Comparison of ENCODE assay signal across 9 cellular contexts in the genomic region with DNA sequence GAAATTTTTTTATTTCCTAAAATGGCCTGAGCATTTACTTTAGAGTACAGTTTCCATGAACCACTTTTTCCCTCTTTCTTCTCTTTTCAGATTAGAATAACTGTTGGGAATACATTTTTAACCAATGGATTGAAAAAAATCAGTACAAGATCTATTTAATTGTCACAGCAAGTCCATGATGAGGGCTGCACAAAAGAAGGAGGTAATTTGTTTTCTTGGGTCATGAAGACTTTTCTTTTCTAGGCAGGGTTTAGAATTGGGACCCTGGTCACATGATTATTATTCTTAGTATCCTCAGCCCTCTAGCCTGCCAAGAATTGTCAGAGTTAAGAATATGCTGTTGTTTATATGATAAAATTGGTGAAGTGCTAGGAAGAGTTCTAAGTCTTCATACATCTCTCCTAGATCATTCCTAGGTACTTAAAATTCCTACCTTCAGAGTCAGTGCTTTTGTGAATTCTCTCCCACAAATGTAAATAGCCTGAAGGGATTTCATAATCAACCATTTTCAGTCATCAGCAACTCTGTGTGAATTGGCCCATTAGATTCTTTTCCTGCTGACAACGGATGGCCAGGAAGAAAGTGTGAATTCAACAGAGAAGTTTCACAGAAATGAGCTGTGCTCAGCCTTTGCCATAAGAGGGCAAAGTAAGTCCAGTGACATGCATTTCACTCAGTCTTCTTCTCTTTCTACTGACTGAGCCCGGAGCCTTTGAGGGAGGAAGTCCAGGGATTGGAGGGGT. TPM values are rescaled to one million over a fixed set of nuclear protein-coding genes. Genes with fewer than 3 reads are reported as not detected.
DNase-seq lines count a peak whose midpoint lies in the region; TF ChIP-seq lines count a peak whose summit lies in the region.
"Had no signal": no experiment of that assay in that cellular context is flagged by ENCODE, and none has a peak within 500 bp of the region (broad histone marks: within the 10 kb centered on the region; RNA-seq: fewer than 3 reads in every experiment).

No MANE protein-coding gene starts in this region.

- no peaks in the 10 kb centered on the region for H3K36me3 ChIP-seq in H7 (replicated peaks; ENCODE audit: control insufficient read depth, insufficient read depth, low read length)

- CTCF ChIA-PET in activated naive CD4-positive, alpha-beta T cell treated with anti-CD3 and anti-CD28 coated beads for 36 hours (lab: Charles Lee): no interaction called here

- no peak overlapping the region for H3K4me3 ChIP-seq in H7 (ENCODE audit: insufficient read depth, low read depth, low read length)

- H3K4me3 Mint-ChIP-seq in activated naive CD4-positive, alpha-beta T cell treated with anti-CD3 and anti-CD28 coated beads for 36 hours: no peak overlapping the region
- H3K4me3 Mint-ChIP-seq in glutamatergic neuron (ENCODE audit: unreplicated experiment): no peak overlapping the region
- H3K4me3 Mint-ChIP-seq: T-helper 1 cell treated with Interleukin-12 subunit alpha and Interleukin-12 subunit beta and Interleukin-4 antibody, amounts not matched to agents 30 μg/mL and 1 μg/mL, for 36 hours had no signal

- no peak overlapping the region for H3K27ac Mint-ChIP-seq in activated naive CD4-positive, alpha-beta T cell treated with anti-CD3 and anti-CD28 coated beads for 36 hours
- H3K27ac Mint-ChIP-seq in glutamatergic neuron (ENCODE audit: unreplicated experiment): no peak overlapping the region
- H3K27ac Mint-ChIP-seq: T-helper 1 cell treated with Interleukin-12 subunit alpha and Interleukin-12 subunit beta and Interleukin-4 antibody, amounts not matched to agents 30 μg/mL and 1 μg/mL, for 36 hours had no signal

- no peak for TF ChIP-seq CTCF in glutamatergic neuron (IDR thresholded peaks at IDR 0.05; ENCODE audit: partially characterized antibody, unreplicated experiment)

- DNase-seq in AG20443 (ENCODE audit: low spot score) (peak; percentile 54), H7 (peak; percentile 2), SK-MEL-5 (ENCODE audit: low read depth, low spot score) (peak; percentile 73), foreskin melanocyte (peak; percentile 16), glutamatergic neuron (no peak), CD1c-positive myeloid dendritic cell (ENCODE audit: extremely low spot score) (no peak)
- no peak for DNase-seq in activated naive CD4-positive, alpha-beta T cell treated with anti-CD3 and anti-CD28 coated beads for 36 hours
- no peak for DNase-seq in activated CD8-positive, alpha-beta memory T cell treated with anti-CD3 and anti-CD28 coated beads for 24 hours

- no peaks in the 10 kb centered on the region for H3K4me1 Mint-ChIP-seq in activated naive CD4-positive, alpha-beta T cell treated with anti-CD3 and anti-CD28 coated beads for 36 hours (ENCODE audit: low read depth)
- H3K4me1 Mint-ChIP-seq in glutamatergic neuron (ENCODE audit: low read depth, unreplicated experiment): no peaks in the 10 kb centered on the region

- H3K36me3 Mint-ChIP-seq in activated naive CD4-positive, alpha-beta T cell treated with anti-CD3 and anti-CD28 coated beads for 36 hours (ENCODE audit: low read depth): no peaks in the 10 kb centered on the region
- H3K36me3 Mint-ChIP-seq in glutamatergic neuron (ENCODE audit: unreplicated experiment): no peaks in the 10 kb centered on the region

- in situ Hi-C loops in SK-MEL-5 (cut with HindIII; ENCODE audit: low pct_unique_long_range_greater_than_20kb, low sequenced_read_pairs): no loop called here

- intact Hi-C loops in activated naive CD4-positive, alpha-beta T cell treated with anti-CD3 and anti-CD28 coated beads for 36 hours (cut with micrococcal nuclease): no loop called here

- H3K27me3 Mint-ChIP-seq in activated naive CD4-positive, alpha-beta T cell treated with anti-CD3 and anti-CD28 coated beads for 36 hours (ENCODE audit: low read depth): peaks cover 11% of the 10 kb centered on the region
- no peaks in the 10 kb centered on the region for H3K27me3 Mint-ChIP-seq in glutamatergic neuron (ENCODE audit: unreplicated experiment)

- H3K27me3 ChIP-seq in H7 (ENCODE audit: control insufficient read depth, insufficient read depth, low read length): no peaks in the 10 kb centered on the region

- no peaks in the 10 kb centered on the region for H3K9me3 Mint-ChIP-seq in activated naive CD4-positive, alpha-beta T cell treated with anti-CD3 and anti-CD28 coated beads for 36 hours
- no peaks in the 10 kb centered on the region for H3K9me3 Mint-ChIP-seq in glutamatergic neuron (ENCODE audit: unreplicated experiment)
- H3K9me3 Mint-ChIP-seq: T-helper 1 cell treated with Interleukin-12 subunit alpha and Interleukin-12 subunit beta and Interleukin-4 antibody, amounts not matched to agents 30 μg/mL and 1 μg/mL, for 36 hours had no signal

RNA-seq across cellular contexts. Expression of a gene that starts 32.4 kb away (rescaled TPM):
- 45.5 and 48.9 TPM in 2 replicates for total RNA-seq in H7 (2014; rRNA removed; shearing (Covaris generic))
- 5.8 and 7.8 TPM in 2 replicates for total RNA-seq in SK-MEL-5 (2014; rRNA removed; shearing (Covaris generic))
- 17.6 and 18.3 TPM in 2 replicates for polyA plus RNA-seq in SK-MEL-5 (2015; cell fraction: cytosol; rRNA removed)
- polyA plus RNA-seq in SK-MEL-5 (2015; cell fraction: nucleus; rRNA removed): 28.6 and 30.5 TPM in 2 replicates
- under 1 TPM in 1 of 2 experiments, not detected in 1; 0.07 TPM for total RNA-seq in activated naive CD4-positive, alpha-beta T cell treated with anti-CD3 and anti-CD28 coated beads for 36 hours
- 1.4 TPM for total RNA-seq in glutamatergic neuron (ENCODE audit: unreplicated experiment)

Comparison
In these comparisons a context has a peak if more than half of its experiments do, and no peak if none do; other contexts are left out.
1. DNase-seq: peak in AG20443 (single experiment), H7 (single experiment), SK-MEL-5 (single experiment) and foreskin melanocyte (single experiment); none in activated naive CD4-positive, alpha-beta T cell treated with anti-CD3 and anti-CD28 coated beads for 36 hours (single experiment), glutamatergic neuron (single experiment), activated CD8-positive, alpha-beta memory T cell treated with anti-CD3 and anti-CD28 coated beads for 24 hours (single experiment) and CD1c-positive myeloid dendritic cell (single experiment).